Comparison of ENCODE assay signal across 18 cellular contexts in the genomic region with DNA sequence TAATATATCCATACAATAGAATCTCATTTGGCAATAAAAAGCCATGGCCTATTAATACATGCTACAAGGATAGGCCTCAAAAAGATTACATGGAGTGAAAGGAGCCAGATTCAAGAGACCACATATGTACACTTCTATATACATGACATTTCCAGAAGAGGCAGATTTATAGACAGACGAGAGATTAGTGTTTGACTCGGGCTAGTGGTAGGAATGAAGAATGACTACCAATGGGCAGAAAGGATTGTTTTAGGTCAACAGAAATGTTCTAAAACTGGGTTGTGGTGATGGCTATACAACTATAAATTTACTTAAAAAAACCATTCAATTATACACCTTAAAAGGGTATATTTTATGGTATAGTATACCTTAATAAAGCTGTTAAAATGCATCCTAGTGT. TPM values are rescaled to one million over a fixed set of nuclear protein-coding genes. Genes with fewer than 3 reads are reported as not detected.
DNase-seq lines count a peak whose midpoint lies in the region; ATAC-seq, FAIRE-seq and TF ChIP-seq lines count a peak whose summit lies in the region.
"Had no signal": no experiment of that assay in that cellular context is flagged by ENCODE, and none has a peak within 500 bp of the region (broad histone marks: within the 10 kb centered on the region; RNA-seq: fewer than 3 reads in every experiment).

No MANE protein-coding gene starts in this region.

- TF ChIP-seq CTCF in AG09319 (IDR thresholded peaks at IDR 0.05; ENCODE audit: low read depth, low read length) (peak; percentile 3), HFFc6 (IDR thresholded peaks at IDR 0.05) (peak; percentile 65), K562 (IDR thresholded peaks at IDR 0.05 in 2 of 3, conservative IDR thresholded peaks at IDR 0.05 in 1 of 3; ENCODE audit: insufficient read depth in 2 of 3, low read depth in 1 of 3, low read length in 3 of 3) (no peak), upper lobe of left lung (IDR thresholded peaks at IDR 0.05) (no peak)

- POLR2A ChIA-PET in K562 (lab: Yijun Ruan, JAX), result interaction anchor here (0.6 kb wide), 1 partner anchor 1735 kb away, joined by 3 read pairs; no protein-coding TSS in a partner anchor

- CTCF ChIA-PET in K562 (lab: Yijun Ruan, JAX; ENCODE audit: low intra/inter-chr PET ratio), result no interaction called here

- H3K4me3 Mint-ChIP-seq in HFFc6 (no peak overlapping the region), memory B cell (no peak overlapping the region)
- H3K4me3 Mint-ChIP-seq: activated CD4-positive, alpha-beta memory T cell treated with anti-CD3 and anti-CD28 coated beads, Interleukin-2, amount 10 ng/mL, durations not matched to agents 7 days and 5 days; brain; CD4-positive, CD25-positive, alpha-beta regulatory T cell had no signal

- H3K9me3 Mint-ChIP-seq in HFFc6, result no peaks in the 10 kb centered on the region
- H3K9me3 Mint-ChIP-seq in memory B cell, result no peaks in the 10 kb centered on the region
- H3K9me3 Mint-ChIP-seq: activated CD4-positive, alpha-beta memory T cell treated with anti-CD3 and anti-CD28 coated beads, Interleukin-2, amount 10 ng/mL, durations not matched to agents 7 days and 5 days; CD4-positive, CD25-positive, alpha-beta regulatory T cell had no signal

- no peak overlapping the region for H3K27ac ChIP-seq in K562 (ENCODE audit: extremely low read depth, low read depth, low read length)
- no peak overlapping the region for H3K27ac ChIP-seq in upper lobe of left lung
- H3K27ac ChIP-seq: SJSA1, tibial artery had no signal

- H3K9me3 ChIP-seq in K562 (replicated peaks; ENCODE audit: control insufficient read depth, insufficient read depth, low read depth, low read length) (no peaks in the 10 kb centered on the region), upper lobe of left lung (no peaks in the 10 kb centered on the region)
- H3K9me3 ChIP-seq: SJSA1, tibial artery had no signal

- 83% methylated on average over 2 of the region's 2 CpGs for WGBS in K562 (ENCODE audit: insufficient coverage, low coverage, missing lambda C conversion rate)
- WGBS in upper lobe of left lung, 2 donors, result 84 to 89% methylated on average over 2 of the region's 2 CpGs

- H3K79me2 ChIP-seq in K562 (ENCODE audit: control insufficient read depth, insufficient read depth, low read length), result no peaks in the 10 kb centered on the region

- no peak overlapping the region for H2AFZ ChIP-seq in K562 (ENCODE audit: low read depth, low read length)

- DNase-seq in AG09319 (ENCODE audit: extremely low read depth, low read depth) (no peak), HFFc6 (no peak), K562 (ENCODE audit: extremely low read depth in 1 of 4, low spot score in 3 of 4) (peak in 1 of 4 experiments; percentile 22), memory B cell (ENCODE audit: low spot score in 2 of 2) (no peak), upper lobe of left lung (no peak)
- DNase-seq: activated CD4-positive, alpha-beta memory T cell treated with anti-CD3 and anti-CD28 coated beads, Interleukin-2, amount 10 ng/mL, durations not matched to agents 7 days and 5 days; activated effector memory CD4-positive, alpha-beta T cell treated with Interleukin-2 at 50 U/mL for 16 hours; CD4-positive, CD25-positive, alpha-beta regulatory T cell; effector CD4-positive, alpha-beta T cell; islet precursor cell; midbrain; tibial artery had no signal

- in situ Hi-C loops in K562 (cut with MboI), result no loop called here

- H3K36me3 Mint-ChIP-seq in HFFc6 (ENCODE audit: low read depth) (peaks cover 44% of the 10 kb centered on the region), memory B cell (peaks cover 31% of the 10 kb centered on the region)

- no TSS peak for BruUV-seq in K562 (replicated peaks; lab: Mats Ljungman, UMichigan)

- H3K27ac Mint-ChIP-seq in HFFc6 (no peak overlapping the region), memory B cell (peak overlapping the region; percentile 88)
- H3K27ac Mint-ChIP-seq: activated CD4-positive, alpha-beta memory T cell treated with anti-CD3 and anti-CD28 coated beads, Interleukin-2, amount 10 ng/mL, durations not matched to agents 7 days and 5 days; brain had no signal

- H3K36me3 ChIP-seq in K562 (ENCODE audit: control insufficient read depth, insufficient read depth, low read length) (peaks cover 73% of the 10 kb centered on the region), upper lobe of left lung (peaks cover 11 to 62% (median 43%) of the 10 kb centered on the region in 4 donors)

- H3K4me1 Mint-ChIP-seq in HFFc6 (ENCODE audit: low read depth), result no peaks in the 10 kb centered on the region
- peaks cover 10% of the 10 kb centered on the region for H3K4me1 Mint-ChIP-seq in memory B cell
- H3K4me1 Mint-ChIP-seq: brain had no signal

- H3K27me3 ChIP-seq in K562 (ENCODE audit: control insufficient read depth in 2 of 2, insufficient read depth in 2 of 2, low read length in 2 of 2), result no peaks in the 10 kb centered on the region
- no peaks in the 10 kb centered on the region for H3K27me3 ChIP-seq in upper lobe of left lung
- H3K27me3 ChIP-seq: SJSA1, tibial artery had no signal

- no peak for TF ChIP-seq POLR2A in K562 (conservative IDR thresholded peaks at IDR 0.05)
- no peak for TF ChIP-seq POLR2A in upper lobe of left lung (IDR thresholded peaks at IDR 0.05)

- TF ChIP-seq EP300 in K562 (IDR thresholded peaks at IDR 0.05; ENCODE audit: low read length), result no peak
- no peak for TF ChIP-seq EP300 in upper lobe of left lung (IDR thresholded peaks at IDR 0.05)

- H3K9ac ChIP-seq in K562 (ENCODE audit: insufficient read depth in 1 of 2, low read depth in 2 of 2, low read length in 2 of 2), result no peak overlapping the region

- no peaks in the 10 kb centered on the region for H3K9me1 ChIP-seq in K562 (ENCODE audit: control insufficient read depth, insufficient read depth, low read length)

- H3K4me1 ChIP-seq in K562 (replicated peaks in 1 of 2; ENCODE audit: control insufficient read depth in 2 of 2, insufficient read depth in 2 of 2, low read length in 2 of 2), result no peaks in the 10 kb centered on the region
- no peaks in the 10 kb centered on the region for H3K4me1 ChIP-seq in upper lobe of left lung
- H3K4me1 ChIP-seq: SJSA1, tibial artery had no signal

- H3K4me3 ChIP-seq in K562, result no peak overlapping the region
- H3K4me3 ChIP-seq in upper lobe of left lung, result no peak overlapping the region
- H3K4me3 ChIP-seq: SJSA1, tibial artery had no signal

- intact Hi-C loops in K562 (cut with micrococcal nuclease), result no loop called here

- ATAC-seq in K562 (0 out of 3 replicates have a peak, but pooled peaks have one; percentile 42), memory B cell (ENCODE audit: low read depth) (no peak), HG02642 (IDR thresholded peaks at IDR 0.05; ENCODE audit: poor library complexity, unreplicated experiment) (no peak), HG02763 (IDR thresholded peaks at IDR 0.05; ENCODE audit: unreplicated experiment) (no peak), HG02981 (IDR thresholded peaks at IDR 0.05; ENCODE audit: unreplicated experiment) (no peak), upper lobe of left lung (ENCODE audit: low FRiP score in 2 of 2) (no peak)

- H3K27me3 Mint-ChIP-seq in HFFc6 (ENCODE audit: insufficient read depth), result no peaks in the 10 kb centered on the region
- no peaks in the 10 kb centered on the region for H3K27me3 Mint-ChIP-seq in memory B cell
- H3K27me3 Mint-ChIP-seq: activated CD4-positive, alpha-beta memory T cell treated with anti-CD3 and anti-CD28 coated beads, Interleukin-2, amount 10 ng/mL, durations not matched to agents 7 days and 5 days; brain; CD4-positive, CD25-positive, alpha-beta regulatory T cell had no signal

- no peak overlapping the region for H3K4me2 ChIP-seq in K562 (ENCODE audit: insufficient read depth, low read length)

- no peak for FAIRE-seq in K562 (lab: Jason Lieb, UNC)
- FAIRE-seq: GM12892 had no signal

- TF ChIP-seq RAD21 in K562 (CRISPR knock-in tag; conservative IDR thresholded peaks at IDR 0.05 in 1 of 2, IDR thresholded peaks at IDR 0.05 in 1 of 2), result no peak

- no peaks in the 10 kb centered on the region for H4K20me1 ChIP-seq in K562 (replicated peaks; ENCODE audit: control insufficient read depth, insufficient read depth, low read length)

TF ChIP-seq in K562, 482 proteins besides CTCF, POLR2A, EP300 and RAD21 (continues in another document):
- TF ChIP-seq ZNF79 (CRISPR knock-in tag; IDR thresholded peaks at IDR 0.05; ENCODE audit: low read depth) (no peak), LEF1 (IDR thresholded peaks at IDR 0.05) (no peak), TEAD1 (CRISPR knock-in tag; IDR thresholded peaks at IDR 0.05) (peak; percentile 43 to 82; a peak in 3 of 4 replicates), MTF1 (CRISPR knock-in tag; IDR thresholded peaks at IDR 0.05; ENCODE audit: borderline replicate concordance) (no peak), TEAD4 (IDR thresholded peaks at IDR 0.05; ENCODE audit: low read length) (peak; percentile 39; the same call in 1 of the 2 replicates), TEAD4 (CRISPR knock-in tag; IDR thresholded peaks at IDR 0.05; ENCODE audit: borderline replicate concordance) (no peak), FOS (IDR thresholded peaks at IDR 0.05; ENCODE audit: extremely low read depth, insufficient read length) (no peak), ZC3H11A (IDR thresholded peaks at IDR 0.05; ENCODE audit: low read depth, low read length) (no peak), TOE1 (IDR thresholded peaks at IDR 0.05; ENCODE audit: borderline replicate concordance) (no peak), TOE1 (CRISPR knock-in tag; IDR thresholded peaks at IDR 0.05; ENCODE audit: borderline replicate concordance, low read depth) (no peak)

RNA-seq across cellular contexts. Expression of a gene that starts 41.9 kb away (rescaled TPM):
- total RNA-seq in HFFc6 (2021; fragmentation: NEBNext Ultra II Directional; extraction: Animal tissue kit (Norgen Biotek cat#: 25700)), result 10 to 100 TPM; 14.9 to 18.7 (median 17.7) TPM
- total RNA-seq in K562 (2011; cell fraction: chromatin; rRNA removed; ENCODE audit: low replicate concordance), result 58.7 and 203 TPM in 2 replicates
- 29.5 and 47.4 TPM in 2 replicates for total RNA-seq in K562 (2011; cell fraction: nucleolus; rRNA removed)
- total RNA-seq in K562 (2011; cell fraction: nucleoplasm; rRNA removed), result 73.7 and 74.7 TPM in 2 replicates
- total RNA-seq in K562 (2014; rRNA removed), result 27.0 and 28.8 TPM in 2 replicates
- 45.7 and 53.6 TPM in 2 replicates for total RNA-seq in K562 (2014; rRNA removed; fragmentation: Illumina TruSeq; extraction: Trizol)
- 42.9 and 44.0 TPM in 2 replicates for total RNA-seq in K562 (2015; rRNA removed; fragmentation: Illumina TruSeq; extraction: Trizol)
- total RNA-seq in K562 (2021), result 26.0 and 28.7 TPM in 2 replicates
- 21.5 and 29.3 TPM in 2 replicates for polyA plus RNA-seq in K562 (2011; rRNA removed)
- polyA plus RNA-seq in K562 (2011; cell fraction: cytosol; rRNA removed), result 11.6 and 14.0 TPM in 2 replicates
- 29.5 and 33.8 TPM in 2 replicates for polyA plus RNA-seq in K562 (2011; cell fraction: nucleus; rRNA removed)
- 17.1 and 17.2 TPM in 2 replicates for polyA plus RNA-seq in K562 (2012)
- 21.8 and 25.1 TPM in 2 replicates for polyA plus RNA-seq in K562 (2014; fragmentation: Illumina TruSeq; extraction: Trizol)
- polyA plus RNA-seq in K562 (2014; fragmentation: Nextera tagmentation; extraction: Ambion mirVana), result 10 to 100 TPM in 1 of 2 experiments, 1 to 10 TPM in 1; 8.7 to 11.5 TPM
- 16.4 and 18.6 TPM in 2 replicates for polyA plus RNA-seq in K562 (2014; rRNA removed)
- 119 and 120 TPM in 2 replicates for polyA minus RNA-seq in K562 (2011; rRNA and poly(A)+ RNA removed)
- polyA minus RNA-seq in K562 (2011; cell fraction: cytosol; rRNA and poly(A)+ RNA removed), result 30.2 and 38.8 TPM in 2 replicates
- polyA minus RNA-seq in K562 (2011; cell fraction: nucleus; rRNA and poly(A)+ RNA removed), result 45.5 and 72.8 TPM in 2 replicates
- total RNA-seq in upper lobe of left lung, result 10 to 100 TPM; 44.3 to 91.4 (median 55.4) TPM

Comparison
In these comparisons a context has a peak if more than half of its experiments do, and no peak if none do; other contexts are left out.
1. CTCF ChIP-seq: peak in AG09319 (single experiment) and HFFc6 (single experiment); none in K562 (0 of 3) and upper lobe of left lung (0 of 6).